In genomic region chr22:40995821-40996220, GRCh38 we compare ENCODE assay signal across 17 cellular contexts. TPM values are rescaled to one million over a fixed set of nuclear protein-coding genes. Genes with fewer than 3 reads are reported as not detected.
DNase-seq lines count a peak whose midpoint lies in the region; ATAC-seq and TF ChIP-seq lines count a peak whose summit lies in the region.
"Had no signal": no experiment of that assay in that cellular context is flagged by ENCODE, and none has a peak within 500 bp of the region (broad histone marks: within the 10 kb centered on the region; RNA-seq: fewer than 3 reads in every experiment).

No MANE protein-coding gene starts in this region.

- no peaks in the 10 kb centered on the region for H3F3A ChIP-seq in GM23338 (replicated peaks; ENCODE audit: low read depth)

- no peak overlapping the region for H3K4me3 Mint-ChIP-seq in GM23338
- H3K4me3 Mint-ChIP-seq in activated T-helper 1 cell treated with anti-CD3 and anti-CD28 coated beads, Interleukin-12 subunit alpha, Interleukin-12 subunit beta, Interleukin-2, Interleukin-4 antibody, amounts not matched to agents 30 ng/mL and 10 ng/mL and 1 ng/mL, durations not matched to agents 14 hours and 24 hours and 36 hours = no peak overlapping the region
- H3K4me3 Mint-ChIP-seq: B cell; CD4-positive, alpha-beta T cell; CD8-positive, alpha-beta T cell had no signal

- no peak for ATAC-seq in GM23338
- ATAC-seq: A549; CD8-positive, alpha-beta T cell had no signal

- peaks cover 5% of the 10 kb centered on the region for H3K79me1 ChIP-seq in trophoblast cell (ENCODE audit: low read length)

- no peak overlapping the region for H3K14ac ChIP-seq in trophoblast cell (ENCODE audit: low read length)

- H2AK5ac ChIP-seq in trophoblast cell (ENCODE audit: low read length) = no peak overlapping the region

- WGBS in trophoblast cell (ENCODE audit: extremely low coverage, insufficient coverage, insufficient read length) = no CpG with 5 or more reads among the region's 4 CpGs
- WGBS in thyroid gland, 2 donors = 88 to 95% methylated on average over 4 of the region's 4 CpGs

- TF ChIP-seq CTCF in GM23338 (conservative IDR thresholded peaks at IDR 0.05; ENCODE audit: low read depth in 2 of 2) (no peak), thyroid gland (IDR thresholded peaks at IDR 0.05) (no peak)

- H2AFZ ChIP-seq in GM23338 = 0 out of 2 replicates have a peak overlapping the region, but pooled peaks have one; percentile 38
- no peak overlapping the region for H2AFZ ChIP-seq in trophoblast cell (ENCODE audit: insufficient read depth, low read length, poor library complexity)

- H4K8ac ChIP-seq in trophoblast cell (ENCODE audit: low read depth, low read length) = no peak overlapping the region

- H3K9ac ChIP-seq in trophoblast cell (ENCODE audit: low read length) = no peak overlapping the region
- H3K9ac ChIP-seq: BLaER1 treated with 17β-estradiol and CSF1 and Interleukin-3, amounts not matched to agents 10 nM and 100 nM had no signal

- H2BK120ac ChIP-seq in trophoblast cell (ENCODE audit: insufficient read depth, low read length, poor library complexity) = no peak overlapping the region

- H3K9me3 ChIP-seq in trophoblast cell (ENCODE audit: insufficient read depth, low read depth, low read length) (no peaks in the 10 kb centered on the region), thyroid gland (no peaks in the 10 kb centered on the region)
- H3K9me3 ChIP-seq: A549; BLaER1 treated with 17β-estradiol and CSF1 and Interleukin-3, amounts not matched to agents 10 nM and 100 nM; Caco-2 had no signal

- peaks cover 13% of the 10 kb centered on the region for H3K27me3 Mint-ChIP-seq in GM23338 (ENCODE audit: insufficient read depth, low read depth, poor library complexity)
- peaks cover 10% of the 10 kb centered on the region for H3K27me3 Mint-ChIP-seq in activated T-helper 1 cell treated with anti-CD3 and anti-CD28 coated beads, Interleukin-12 subunit alpha, Interleukin-12 subunit beta, Interleukin-2, Interleukin-4 antibody, amounts not matched to agents 30 ng/mL and 10 ng/mL and 1 ng/mL, durations not matched to agents 14 hours and 24 hours and 36 hours (ENCODE audit: insufficient read depth)

- H3K4me1 Mint-ChIP-seq in GM23338 = no peaks in the 10 kb centered on the region; the same call in 2 of the 3 replicates
- H3K4me1 Mint-ChIP-seq in activated T-helper 1 cell treated with anti-CD3 and anti-CD28 coated beads, Interleukin-12 subunit alpha, Interleukin-12 subunit beta, Interleukin-2, Interleukin-4 antibody, amounts not matched to agents 30 ng/mL and 10 ng/mL and 1 ng/mL, durations not matched to agents 14 hours and 24 hours and 36 hours (ENCODE audit: low read depth) = no peaks in the 10 kb centered on the region
- H3K4me1 Mint-ChIP-seq: B cell had no signal

- H3K4me3 ChIP-seq in GM23338 (no peak overlapping the region), trophoblast cell (ENCODE audit: low read depth, low read length) (no peak overlapping the region), thyroid gland (replicated peaks in 1 of 3) (no peak overlapping the region)
- H3K4me3 ChIP-seq: A549; BLaER1 treated with 17β-estradiol and CSF1 and Interleukin-3, amounts not matched to agents 10 nM and 100 nM had no signal

- H3K4me2 ChIP-seq in GM23338 (no peak overlapping the region), trophoblast cell (ENCODE audit: low read length) (no peak overlapping the region)
- H3K4me2 ChIP-seq: A549; BLaER1 treated with 17β-estradiol and CSF1 and Interleukin-3, amounts not matched to agents 10 nM and 100 nM had no signal

- H3K27ac ChIP-seq in GM23338 (ENCODE audit: low read depth) (no peak overlapping the region), trophoblast cell (ENCODE audit: low read depth, low read length) (no peak overlapping the region), thyroid gland (no peak overlapping the region)
- H3K27ac ChIP-seq: 22Rv1; A549; BLaER1 treated with 17β-estradiol and CSF1 and Interleukin-3, amounts not matched to agents 10 nM and 100 nM; C4-2B had no signal

- H2BK5ac ChIP-seq in trophoblast cell (ENCODE audit: low read depth, low read length, poor library complexity) = no peak overlapping the region

- no peak overlapping the region for H4K12ac ChIP-seq in trophoblast cell (ENCODE audit: low read depth, low read length)

- no peak overlapping the region for H3K27ac Mint-ChIP-seq in GM23338
- peak overlapping the region; percentile 66 for H3K27ac Mint-ChIP-seq in activated T-helper 1 cell treated with anti-CD3 and anti-CD28 coated beads, Interleukin-12 subunit alpha, Interleukin-12 subunit beta, Interleukin-2, Interleukin-4 antibody, amounts not matched to agents 30 ng/mL and 10 ng/mL and 1 ng/mL, durations not matched to agents 14 hours and 24 hours and 36 hours
- H3K27ac Mint-ChIP-seq: B cell; CD4-positive, alpha-beta T cell; CD8-positive, alpha-beta T cell had no signal

- no peak overlapping the region for H4K91ac ChIP-seq in trophoblast cell (ENCODE audit: low read depth, low read length)

- H3K23ac ChIP-seq in trophoblast cell (ENCODE audit: low read length) = no peak overlapping the region

- DNase-seq in GM23338 (ENCODE audit: low spot score) (no peak), trophoblast cell (peak; percentile 94 to 97), cerebellum (ENCODE audit: low spot score) (no peak), thyroid gland (no peak)
- DNase-seq in activated T-helper 1 cell treated with anti-CD3 and anti-CD28 coated beads, Interleukin-12 subunit alpha, Interleukin-12 subunit beta, Interleukin-2, Interleukin-4 antibody, amounts not matched to agents 30 ng/mL and 10 ng/mL and 1 ng/mL, durations not matched to agents 14 hours and 24 hours and 36 hours (ENCODE audit: low spot score) = no peak
- DNase-seq: AML-193; Caco-2; Calu3; CD4-positive, alpha-beta T cell; CD8-positive, alpha-beta T cell; DMS79 treated with DMSO at 0.1 percent for 48 hours; GF-D8 had no signal

- H3K27me3 ChIP-seq in GM23338 (ENCODE audit: insufficient read depth) = no peaks in the 10 kb centered on the region
- H3K27me3 ChIP-seq in trophoblast cell (ENCODE audit: insufficient read depth, low read length) = no peaks in the 10 kb centered on the region
- no peaks in the 10 kb centered on the region for H3K27me3 ChIP-seq in thyroid gland
- H3K27me3 ChIP-seq: BLaER1 treated with 17β-estradiol and CSF1 and Interleukin-3, amounts not matched to agents 10 nM and 100 nM had no signal

- intact Hi-C loops in activated T-helper 1 cell treated with anti-CD3 and anti-CD28 coated beads, Interleukin-12 subunit alpha, Interleukin-12 subunit beta, Interleukin-2, Interleukin-4 antibody, amounts not matched to agents 30 ng/mL and 10 ng/mL and 1 ng/mL, durations not matched to agents 14 hours and 24 hours and 36 hours (cut with micrococcal nuclease) = no loop called here
- intact Hi-C loops in thyroid gland (cut with DNase I) = no loop called here

- H3K36me3 ChIP-seq in GM23338 (ENCODE audit: insufficient read depth) = no peaks in the 10 kb centered on the region
- H3K36me3 ChIP-seq in trophoblast cell (ENCODE audit: control insufficient read depth in 1 of 2, insufficient read depth in 2 of 2, low read length in 2 of 2) = no peaks in the 10 kb centered on the region
- H3K36me3 ChIP-seq in thyroid gland = no peaks in the 10 kb centered on the region
- H3K36me3 ChIP-seq: BLaER1 treated with 17β-estradiol and CSF1 and Interleukin-3, amounts not matched to agents 10 nM and 100 nM had no signal

- H3K18ac ChIP-seq in trophoblast cell (ENCODE audit: low read length) = no peak overlapping the region

- no peaks in the 10 kb centered on the region for H3K4me1 ChIP-seq in GM23338 (ENCODE audit: insufficient read depth)
- peaks cover under 1 to 5% of the 10 kb centered on the region in 2 experiments for H3K4me1 ChIP-seq in trophoblast cell (ENCODE audit: control insufficient read depth in 1 of 2, insufficient read depth in 2 of 2, low read length in 2 of 2)
- no peaks in the 10 kb centered on the region for H3K4me1 ChIP-seq in thyroid gland
- H3K4me1 ChIP-seq: A549; BLaER1 treated with 17β-estradiol and CSF1 and Interleukin-3, amounts not matched to agents 10 nM and 100 nM; Caco-2 had no signal

- no peak overlapping the region for H2BK12ac ChIP-seq in trophoblast cell (ENCODE audit: low read length)

- H3K36me3 Mint-ChIP-seq in GM23338 (ENCODE audit: low read depth) = no peaks in the 10 kb centered on the region
- no peaks in the 10 kb centered on the region for H3K36me3 Mint-ChIP-seq in activated T-helper 1 cell treated with anti-CD3 and anti-CD28 coated beads, Interleukin-12 subunit alpha, Interleukin-12 subunit beta, Interleukin-2, Interleukin-4 antibody, amounts not matched to agents 30 ng/mL and 10 ng/mL and 1 ng/mL, durations not matched to agents 14 hours and 24 hours and 36 hours (ENCODE audit: low read depth)
- H3K36me3 Mint-ChIP-seq: CD8-positive, alpha-beta T cell had no signal

- H3K4ac ChIP-seq in trophoblast cell (ENCODE audit: low read depth, low read length) = no peak overlapping the region

- peaks cover 3% of the 10 kb centered on the region; the same call in 1 of the 3 replicates for H3K9me3 Mint-ChIP-seq in GM23338
- no peaks in the 10 kb centered on the region for H3K9me3 Mint-ChIP-seq in activated T-helper 1 cell treated with anti-CD3 and anti-CD28 coated beads, Interleukin-12 subunit alpha, Interleukin-12 subunit beta, Interleukin-2, Interleukin-4 antibody, amounts not matched to agents 30 ng/mL and 10 ng/mL and 1 ng/mL, durations not matched to agents 14 hours and 24 hours and 36 hours
- H3K9me3 Mint-ChIP-seq: CD4-positive, alpha-beta T cell had no signal

- no peaks in the 10 kb centered on the region for H4K20me1 ChIP-seq in GM23338 (replicated peaks; ENCODE audit: insufficient read depth)
- H4K20me1 ChIP-seq: BLaER1 treated with 17β-estradiol and CSF1 and Interleukin-3, amounts not matched to agents 10 nM and 100 nM had no signal

- H3K9me2 ChIP-seq in GM23338 (ENCODE audit: insufficient read depth) = no peaks in the 10 kb centered on the region

- TF ChIP-seq POLR2A in thyroid gland (IDR thresholded peaks at IDR 0.05) = no peak

- H3K79me2 ChIP-seq in GM23338 (replicated peaks; ENCODE audit: insufficient read depth) (no peaks in the 10 kb centered on the region), trophoblast cell (ENCODE audit: control insufficient read depth, insufficient read depth, low read length, poor library complexity) (no peaks in the 10 kb centered on the region)

RNA-seq across cellular contexts. Expression of gene RBX1, which starts 44.6 kb away (rescaled TPM):
- total RNA-seq in GM23338 (2014; rRNA removed; shearing (Covaris generic)) = 31.7 and 36.7 TPM in 2 replicates
- polyA plus RNA-seq in GM23338 (2016; fragmentation: Nextera tagmentation; extraction: Ambion mirVana) = 340 and 341 TPM in 2 replicates
- 90.9 and 94.4 TPM in 2 replicates for total RNA-seq in activated T-helper 1 cell treated with anti-CD3 and anti-CD28 coated beads, Interleukin-12 subunit alpha, Interleukin-12 subunit beta, Interleukin-2, Interleukin-4 antibody, amounts not matched to agents 30 ng/mL and 10 ng/mL and 1 ng/mL, durations not matched to agents 14 hours and 24 hours and 36 hours
- 94.4 and 100.0 TPM in 2 replicates for polyA plus RNA-seq in trophoblast cell (2013)
- total RNA-seq in cerebellum (49.8 TPM), thyroid gland (10 to 100 TPM; 52.5 to 79.8 (median 61.6) TPM)

Comparison
In these comparisons a context has a peak if more than half of its experiments do, and no peak if none do; other contexts are left out.
1. DNase-seq: peak in trophoblast cell (2 of 2); none in GM23338 (single experiment), activated T-helper 1 cell treated with anti-CD3 and anti-CD28 coated beads, Interleukin-12 subunit alpha, Interleukin-12 subunit beta, Interleukin-2, Interleukin-4 antibody, amounts not matched to agents 30 ng/mL and 10 ng/mL and 1 ng/mL, durations not matched to agents 14 hours and 24 hours and 36 hours (single experiment), cerebellum (single experiment) and thyroid gland (0 of 2).